ENCODE assay signal across 12 cellular contexts in genomic region chr4:128660361-128660964, GRCh38.
DNase-seq lines count a peak whose midpoint lies in the region; TF ChIP-seq lines count a peak whose summit lies in the region.
"Had no signal": no experiment of that assay in that cellular context is flagged by ENCODE, and none has a peak within 500 bp of the region (broad histone marks: within the 10 kb centered on the region; RNA-seq: fewer than 3 reads in every experiment).

No MANE protein-coding gene starts in this region.

- TF ChIP-seq CTCF in esophagus muscularis mucosa (IDR thresholded peaks at IDR 0.05): no peak
- TF ChIP-seq CTCF in thyroid gland (IDR thresholded peaks at IDR 0.05): no peak

- DNase-seq in LHCN-M2 (ENCODE audit: low read depth) (peak; percentile 57), esophagus muscularis mucosa (ENCODE audit: extremely low spot score) (no peak), medulla oblongata (ENCODE audit: extremely low spot score) (peak; percentile 59), thyroid gland (peak in 1 of 2 donors; percentile 14), GOT3 (lab: John Stamatoyannopoulos, UW) (no peak), NCI-H1048 (lab: John Stamatoyannopoulos, UW) (no peak), cerebellum (ENCODE audit: low spot score) (no peak), dermis blood vessel endothelial cell (no peak)
- DNase-seq: DMS53; effector CD4-positive, alpha-beta T cell; NCI-H2081 treated with DMSO at 0.1 percent for 48 hours; right lobe of liver had no signal

- H3K27ac ChIP-seq in esophagus muscularis mucosa (replicated peaks in 1 of 4) (peak overlapping the region; percentile 81 to 86 (median 82)), thyroid gland (peak overlapping the region; percentile 85 to 91 (median 88))

- H3K27me3 ChIP-seq in esophagus muscularis mucosa (no peaks in the 10 kb centered on the region), thyroid gland (no peaks in the 10 kb centered on the region)
- H3K27me3 ChIP-seq: right lobe of liver had no signal

- intact Hi-C loops in esophagus muscularis mucosa (cut with DNase I): loop anchor here (5.0 kb wide), 2 partner anchors 147 to 273 kb away; partner anchors contain the start of gene JADE1
- intact Hi-C loops in thyroid gland (cut with DNase I): no loop called here

- TF ChIP-seq POLR2A in esophagus muscularis mucosa (IDR thresholded peaks at IDR 0.05; ENCODE audit: low read depth) (no peak), thyroid gland (IDR thresholded peaks at IDR 0.05) (peak in 1 of 2 donors; percentile 23)

- H3K9me3 ChIP-seq in esophagus muscularis mucosa (no peaks in the 10 kb centered on the region), thyroid gland (no peaks in the 10 kb centered on the region)
- H3K9me3 ChIP-seq: right lobe of liver had no signal

- peak; percentile 49 for TF ChIP-seq EP300 in esophagus muscularis mucosa (IDR thresholded peaks at IDR 0.05)

- peak overlapping the region in 3 of 4 donors; percentile 4 to 13 (median 6) for H3K4me3 ChIP-seq in esophagus muscularis mucosa
- H3K4me3 ChIP-seq in thyroid gland (replicated peaks in 1 of 3): no peak overlapping the region
- H3K4me3 ChIP-seq: right lobe of liver had no signal

- 22% methylated on average over 1 of the region's 1 CpG for WGBS in esophagus muscularis mucosa
- WGBS in thyroid gland, 2 donors: 19 to 51% methylated on average over 1 of the region's 1 CpG

- H3K36me3 ChIP-seq in esophagus muscularis mucosa (no peaks in the 10 kb centered on the region), thyroid gland (no peaks in the 10 kb centered on the region)
- H3K36me3 ChIP-seq: right lobe of liver had no signal

- H3K4me1 ChIP-seq in esophagus muscularis mucosa: peaks cover 30 to 67% (median 50%) of the 10 kb centered on the region in 4 donors
- H3K4me1 ChIP-seq in thyroid gland: peaks cover 29 to 43% of the 10 kb centered on the region in 2 donors
- H3K4me1 ChIP-seq: right lobe of liver had no signal

Comparison
In these comparisons a context has a peak if more than half of its experiments do, and no peak if none do; other contexts are left out.
1. DNase-seq: peak in LHCN-M2 (single experiment) and medulla oblongata (single experiment); none in esophagus muscularis mucosa (single experiment), GOT3 (single experiment), NCI-H1048 (single experiment), cerebellum (single experiment) and dermis blood vessel endothelial cell (single experiment).
2. H3K4me3 ChIP-seq: peak in esophagus muscularis mucosa (3 of 4); none in thyroid gland (0 of 3).